14 cellular contexts compared by ENCODE assay signal in genomic region chr1:86965827-86966182, GRCh38. TPM values are rescaled to one million over a fixed set of nuclear protein-coding genes. Genes with fewer than 3 reads are reported as not detected.
DNase-seq lines count a peak whose midpoint lies in the region; ATAC-seq, FAIRE-seq and TF ChIP-seq lines count a peak whose summit lies in the region.
"Had no signal": no experiment of that assay in that cellular context is flagged by ENCODE, and none has a peak within 500 bp of the region (broad histone marks: within the 10 kb centered on the region; RNA-seq: fewer than 3 reads in every experiment).

No MANE protein-coding gene starts in this region.

- 75 to 94% methylated on average over 1 of the region's 1 CpG for WGBS in body of pancreas, 2 donors
- 79 to 80% methylated on average over 1 of the region's 1 CpG for WGBS in transverse colon (ENCODE audit: low coverage in 1 of 2), 2 donors

- in situ Hi-C loops in transverse colon (cut with MboI; ENCODE audit: low pct_ligation_motif_present in 1 of 4, low pct_unique_long_range_greater_than_20kb in 1 of 4, low sequenced_read_pairs in 3 of 4): loop anchor here in 3 of 4 donors (10.0 to 25.0 kb wide), 2 partner anchors 121 to 129 kb away; no protein-coding TSS in a partner anchor

- TF ChIP-seq EP300 in transverse colon (IDR thresholded peaks at IDR 0.05; ENCODE audit: low read depth): no peak

- H3K27ac ChIP-seq in body of pancreas: no peak overlapping the region
- H3K27ac ChIP-seq in transverse colon: no peak overlapping the region
- H3K27ac ChIP-seq: lower lobe of right lung, right atrium auricular region had no signal

- no peaks in the 10 kb centered on the region for H3K27me3 ChIP-seq in body of pancreas
- H3K27me3 ChIP-seq in transverse colon: no peaks in the 10 kb centered on the region
- H3K27me3 ChIP-seq: right atrium auricular region had no signal

- ATAC-seq in GM19455 (IDR thresholded peaks at IDR 0.05; ENCODE audit: unreplicated experiment): peak; percentile 79
- ATAC-seq in HG02870 (IDR thresholded peaks at IDR 0.05; ENCODE audit: unreplicated experiment): peak; percentile 82
- ATAC-seq in body of pancreas: no peak

- intact Hi-C loops in body of pancreas (cut with DNase I) (no loop called here), transverse colon (cut with DNase I; ENCODE audit: low total_unique reads) (no loop called here)

- H3K36me3 ChIP-seq in body of pancreas (replicated peaks in 1 of 2; ENCODE audit: insufficient read depth in 1 of 2, low read depth in 2 of 2) (no peaks in the 10 kb centered on the region), transverse colon (no peaks in the 10 kb centered on the region)
- H3K36me3 ChIP-seq: lower lobe of right lung, right atrium auricular region had no signal

- TF ChIP-seq POLR2A in GM12892 (IDR thresholded peaks at IDR 0.05; ENCODE audit: low read depth, low read length) (no peak), body of pancreas (IDR thresholded peaks at IDR 0.05) (no peak), transverse colon (IDR thresholded peaks at IDR 0.05) (no peak)

- no peak overlapping the region for H3K4me3 ChIP-seq in body of pancreas
- no peak overlapping the region for H3K4me3 ChIP-seq in transverse colon
- H3K4me3 ChIP-seq: lower lobe of right lung, right atrium auricular region had no signal

- FAIRE-seq in GM12892 (lab: Jason Lieb, UNC): peak; percentile 30
- FAIRE-seq: HTR-8/SVneo had no signal

- no peak for TF ChIP-seq CTCF in body of pancreas (IDR thresholded peaks at IDR 0.05)
- no peak for TF ChIP-seq CTCF in transverse colon (IDR thresholded peaks at IDR 0.05)

- H3K4me1 ChIP-seq in body of pancreas (no peaks in the 10 kb centered on the region), transverse colon (no peaks in the 10 kb centered on the region)
- H3K4me1 ChIP-seq: right atrium auricular region had no signal

- H3K9me3 ChIP-seq in body of pancreas: no peaks in the 10 kb centered on the region
- no peaks in the 10 kb centered on the region for H3K9me3 ChIP-seq in transverse colon
- H3K9me3 ChIP-seq: lower lobe of right lung, right atrium auricular region had no signal

- DNase-seq in GM12892 (ENCODE audit: insufficient read length) (no peak), MV-4-11 (lab: John Stamatoyannopoulos, UW) (peak; percentile 21), NCI-H146 (lab: John Stamatoyannopoulos, UW) (no peak), body of pancreas (no peak), transverse colon (no peak), NCI-H2081 treated with DMSO at 0.1 percent for 48 hours (lab: John Stamatoyannopoulos, UW) (no peak)
- DNase-seq: activated effector memory CD4-positive, alpha-beta T cell treated with anti-CD3 and anti-CD28 coated beads, Interleukin-2, amount 50 U/mL, for 16 hours; DMS153; effector CD4-positive, alpha-beta T cell; lower lobe of right lung had no signal

RNA-seq across cellular contexts. Expression of gene HS2ST1, which starts 51.4 kb away (rescaled TPM):
- polyA plus RNA-seq in GM12892 (2012; ENCODE audit: missing spikeins): 16.0 TPM
- 10 to 100 TPM in 1 of 2 donors, 1 to 10 TPM in 1; 6.3 to 12.2 TPM for total RNA-seq in body of pancreas
- 10 to 100 TPM in 2 of 4 donors, 1 to 10 TPM in 2; 1.9 to 17.1 (median 9.9) TPM for total RNA-seq in transverse colon

RNA-seq across cellular contexts. Expression of gene SELENOF, which starts 51.9 kb away (rescaled TPM):
- polyA plus RNA-seq in GM12892 (2012; ENCODE audit: missing spikeins): 122 TPM
- total RNA-seq in body of pancreas (10 to 100 TPM; 67.6 to 70.0 TPM), transverse colon (100 to 1,000 TPM in 2 of 4 donors, 10 to 100 TPM in 2; 32.0 to 130 (median 77.9) TPM)
